ENCODE assay signal across 8 cellular contexts in the genomic region with DNA sequence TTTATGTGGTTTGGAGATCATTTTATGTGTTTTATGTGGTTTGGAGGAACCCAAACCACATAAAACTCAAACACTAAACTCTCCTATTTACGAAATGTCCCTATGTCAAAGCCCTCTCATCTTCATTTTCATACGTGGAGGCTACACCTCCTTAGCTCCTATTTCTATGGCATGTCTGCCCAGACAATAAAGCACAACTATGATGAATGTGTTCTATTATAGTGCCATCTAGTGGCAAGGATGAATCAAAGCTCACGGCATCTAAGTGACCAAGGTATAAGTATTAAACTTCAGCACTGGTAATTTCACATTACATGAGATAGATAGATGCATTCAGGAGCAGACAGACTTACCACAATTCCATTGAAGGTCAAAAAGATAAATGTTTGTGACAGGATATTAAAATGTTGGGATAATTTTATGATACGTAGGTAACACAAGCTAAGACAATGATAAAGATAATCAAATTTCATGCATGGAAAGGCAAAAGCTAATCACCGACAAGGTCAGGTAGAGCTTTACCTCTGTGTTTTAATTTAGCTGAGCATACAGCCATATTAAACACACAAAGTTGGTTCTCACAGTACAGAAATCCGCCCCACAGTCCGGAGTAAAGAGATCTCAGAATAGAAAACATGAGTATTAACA.
DNase-seq lines count a peak whose midpoint lies in the region; ATAC-seq, FAIRE-seq and TF ChIP-seq lines count a peak whose summit lies in the region.

No MANE protein-coding gene starts in this region.

- DNase-seq in GM04504 (ENCODE audit: low read depth) (peak; percentile 4), HAP-1 (ENCODE audit: low spot score in 2 of 2) (peak; percentile 12 to 67), MM.1S (peak; percentile 71), astrocyte (ENCODE audit: low read depth) (peak; percentile 1), immature natural killer cell (peak; percentile 3 to 24 (median 19)), tibial artery (no peak)

- no peaks in the 10 kb centered on the region for H3K36me3 ChIP-seq in HAP-1 (replicated peaks)
- H3K36me3 ChIP-seq in MM.1S (replicated peaks; ENCODE audit: insufficient read depth, low read length): no peaks in the 10 kb centered on the region
- H3K36me3 ChIP-seq in astrocyte (ENCODE audit: insufficient read depth, low read length): no peaks in the 10 kb centered on the region
- H3K36me3 ChIP-seq in tibial artery: no peaks in the 10 kb centered on the region

- H3K4me3 Mint-ChIP-seq in astrocyte (ENCODE audit: unreplicated experiment): no peak overlapping the region
- H3K4me3 Mint-ChIP-seq in immature natural killer cell: no peak overlapping the region

- no peak overlapping the region for H2AFZ ChIP-seq in MM.1S (ENCODE audit: low read length)
- H2AFZ ChIP-seq in astrocyte (ENCODE audit: low read depth, low read length): no peak overlapping the region

- H3K27me3 Mint-ChIP-seq in astrocyte (ENCODE audit: low read depth, unreplicated experiment) (no peaks in the 10 kb centered on the region), immature natural killer cell (ENCODE audit: low read depth in 3 of 3) (peaks cover 4 to 6% (median 4%) of the 10 kb centered on the region in 3 donors)

- peak; percentile 78 for TF ChIP-seq CTCF in 22Rv1 (IDR thresholded peaks at IDR 0.05)
- peak; percentile 80 for TF ChIP-seq CTCF in MM.1S (IDR thresholded peaks at IDR 0.05; ENCODE audit: low read length)
- peak; percentile 54 for TF ChIP-seq CTCF in astrocyte (IDR thresholded peaks at IDR 0.05; ENCODE audit: insufficient read depth, low read depth, low read length)
- TF ChIP-seq CTCF in tibial artery (IDR thresholded peaks at IDR 0.05): peak; percentile 46 to 50

- H3K27ac Mint-ChIP-seq in astrocyte (ENCODE audit: unreplicated experiment): no peak overlapping the region
- H3K27ac Mint-ChIP-seq in immature natural killer cell: no peak overlapping the region

- no peaks in the 10 kb centered on the region for H3K79me2 ChIP-seq in MM.1S (ENCODE audit: low read length)
- no peaks in the 10 kb centered on the region for H3K79me2 ChIP-seq in astrocyte (ENCODE audit: insufficient read depth, low read length)

- H3K4me1 Mint-ChIP-seq in astrocyte (ENCODE audit: low read depth, unreplicated experiment): no peaks in the 10 kb centered on the region
- no peaks in the 10 kb centered on the region for H3K4me1 Mint-ChIP-seq in immature natural killer cell

- H3K4me2 ChIP-seq in MM.1S (ENCODE audit: low read depth, low read length) (no peak overlapping the region), astrocyte (ENCODE audit: low read length) (no peak overlapping the region)

- no peaks in the 10 kb centered on the region for H3F3A ChIP-seq in MM.1S (ENCODE audit: insufficient read depth, low read length)

- H3K9me3 Mint-ChIP-seq in astrocyte (ENCODE audit: unreplicated experiment): peaks cover 3% of the 10 kb centered on the region
- H3K9me3 Mint-ChIP-seq in immature natural killer cell: no peaks in the 10 kb centered on the region

- intact Hi-C loops in tibial artery (cut with DNase I; ENCODE audit: low total_unique reads): no loop called here

- H3K9ac ChIP-seq in MM.1S (ENCODE audit: low read length): no peak overlapping the region
- H3K9ac ChIP-seq in astrocyte (ENCODE audit: low read length): no peak overlapping the region

- no peaks in the 10 kb centered on the region for H3K9me3 ChIP-seq in HAP-1
- H3K9me3 ChIP-seq in MM.1S (replicated peaks; ENCODE audit: insufficient read depth, low read length): no peaks in the 10 kb centered on the region
- H3K9me3 ChIP-seq in astrocyte (ENCODE audit: insufficient read depth, low read depth, low read length): no peaks in the 10 kb centered on the region
- no peaks in the 10 kb centered on the region for H3K9me3 ChIP-seq in tibial artery

- no peaks in the 10 kb centered on the region; the same call in 1 of the 2 replicates for H3K27me3 ChIP-seq in HAP-1 (ENCODE audit: low read depth)
- H3K27me3 ChIP-seq in MM.1S (replicated peaks; ENCODE audit: insufficient read depth, low read length): no peaks in the 10 kb centered on the region
- H3K27me3 ChIP-seq in astrocyte (ENCODE audit: insufficient read depth, low read length): peaks cover 3% of the 10 kb centered on the region
- no peaks in the 10 kb centered on the region for H3K27me3 ChIP-seq in tibial artery

- H3K4me3 ChIP-seq in HAP-1 (no peak overlapping the region), MM.1S (ENCODE audit: low read length) (no peak overlapping the region), astrocyte (ENCODE audit: insufficient read depth, low read depth, low read length) (no peak overlapping the region), tibial artery (no peak overlapping the region)

- H3K27ac ChIP-seq in 22Rv1: no peak overlapping the region
- H3K27ac ChIP-seq in MM.1S (ENCODE audit: low read length): no peak overlapping the region
- H3K27ac ChIP-seq in astrocyte (ENCODE audit: low read depth, low read length): no peak overlapping the region
- H3K27ac ChIP-seq in tibial artery: no peak overlapping the region

- H3K9me2 ChIP-seq in MM.1S (replicated peaks; ENCODE audit: insufficient read depth, low read length): no peaks in the 10 kb centered on the region

- peak; percentile 47 for FAIRE-seq in astrocyte (lab: Jason Lieb, UNC)

- no peaks in the 10 kb centered on the region for H3K36me3 Mint-ChIP-seq in astrocyte (ENCODE audit: low read depth, unreplicated experiment)
- H3K36me3 Mint-ChIP-seq in immature natural killer cell: no peaks in the 10 kb centered on the region

- H4K20me1 ChIP-seq in MM.1S (ENCODE audit: insufficient read depth, low read length): no peaks in the 10 kb centered on the region
- no peaks in the 10 kb centered on the region for H4K20me1 ChIP-seq in astrocyte (ENCODE audit: insufficient read depth, low read length)

- in situ Hi-C loops in HAP-1 (cut with MboI; ENCODE audit: low sequenced_read_pairs): no loop called here

- ATAC-seq in HG02870 (IDR thresholded peaks at IDR 0.05; ENCODE audit: unreplicated experiment): no peak

- H3K4me1 ChIP-seq in HAP-1 (no peaks in the 10 kb centered on the region), MM.1S (ENCODE audit: low read length) (no peaks in the 10 kb centered on the region), astrocyte (ENCODE audit: insufficient read depth, low read length) (no peaks in the 10 kb centered on the region), tibial artery (no peaks in the 10 kb centered on the region)

Comparison
In these comparisons a context has a peak if more than half of its experiments do, and no peak if none do; other contexts are left out.
1. DNase-seq: peak in GM04504 (single experiment), HAP-1 (2 of 2), MM.1S (single experiment), astrocyte (single experiment) and immature natural killer cell (3 of 3); none in tibial artery (0 of 2).
2. Peak in every context shown above with its lines, with median percentiles within 50 percentile points of each other: CTCF ChIP-seq.